In genomic region chr17:34384822-34385605, GRCh38 we compare ENCODE assay signal across 1 cellular context.
TF ChIP-seq lines count a peak whose summit lies in the region.

No MANE protein-coding gene starts in this region.

TF ChIP-seq in GM12878, 131 proteins besides CTCF, POLR2A, EP300 and RAD21 (continued from another document):
- no peak for TF ChIP-seq ZNF687 (IDR thresholded peaks at IDR 0.05)
- no peak for TF ChIP-seq CHD4 (IDR thresholded peaks at IDR 0.05)
- no peak for TF ChIP-seq SP1 (IDR thresholded peaks at IDR 0.05; ENCODE audit: low read depth, low read length)
- TF ChIP-seq NRF1 (conservative IDR thresholded peaks at IDR 0.05; ENCODE audit: low read depth, low read length): no peak
- no peak for TF ChIP-seq ATF2 (IDR thresholded peaks at IDR 0.05; ENCODE audit: low read length)
- TF ChIP-seq IRF5 (IDR thresholded peaks at IDR 0.05; ENCODE audit: borderline replicate concordance): no peak
- no peak for TF ChIP-seq IRF4 (IDR thresholded peaks at IDR 0.05; ENCODE audit: low read depth, low read length)
- no peak for TF ChIP-seq E4F1 (IDR thresholded peaks at IDR 0.05; ENCODE audit: borderline replicate concordance, partially characterized antibody)
- no peak for TF ChIP-seq RCOR1 (conservative IDR thresholded peaks at IDR 0.05; ENCODE audit: low read depth, low read length)
- no peak for TF ChIP-seq ZNF622 (IDR thresholded peaks at IDR 0.05)
- TF ChIP-seq CBX5 (IDR thresholded peaks at IDR 0.05; ENCODE audit: low read depth): no peak
- no peak for TF ChIP-seq E2F8 (IDR thresholded peaks at IDR 0.05; ENCODE audit: low read depth, partially characterized antibody)
